ENCODE assay signal across 21 cellular contexts in genomic region chr1:47577310-47578025, GRCh38.
DNase-seq lines count a peak whose midpoint lies in the region; ATAC-seq, FAIRE-seq and TF ChIP-seq lines count a peak whose summit lies in the region.
"Had no signal": no experiment of that assay in that cellular context is flagged by ENCODE, and none has a peak within 500 bp of the region (broad histone marks: within the 10 kb centered on the region; RNA-seq: fewer than 3 reads in every experiment).

No MANE protein-coding gene starts in this region.

- H3K9me3 ChIP-seq in HepG2 (ENCODE audit: low read length) (no peaks in the 10 kb centered on the region), right lobe of liver (no peaks in the 10 kb centered on the region), hepatocyte (ENCODE audit: low read depth) (no peaks in the 10 kb centered on the region), Caco-2 (no peaks in the 10 kb centered on the region)
- H3K9me3 ChIP-seq: A549, SJSA1 had no signal

- CTCF ChIA-PET in HepG2 (lab: Yijun Ruan, JAX; ENCODE audit: low intra/inter-chr PET ratio, low total read pairs), result no interaction called here
- CTCF ChIA-PET in Caco-2 (lab: Charles Lee), result no interaction called here

- H3K36me3 Mint-ChIP-seq in Caco-2 (ENCODE audit: insufficient read depth, unreplicated experiment), result no peaks in the 10 kb centered on the region

- no peaks in the 10 kb centered on the region for H4K20me1 ChIP-seq in HepG2 (ENCODE audit: insufficient read depth, low read length)
- H4K20me1 ChIP-seq in hepatocyte (ENCODE audit: insufficient read depth, poor library complexity, severe bottlenecking), result no peaks in the 10 kb centered on the region

- H3K27ac Mint-ChIP-seq in Caco-2 (ENCODE audit: unreplicated experiment), result no peak overlapping the region
- H3K27ac Mint-ChIP-seq: GM23338 had no signal

- ATAC-seq in HepG2 (no peak), right lobe of liver (no peak), HG03565 (IDR thresholded peaks at IDR 0.05; ENCODE audit: unreplicated experiment) (no peak)
- ATAC-seq: A549 had no signal

- no peak overlapping the region for H3K4me3 ChIP-seq in HepG2 (replicated peaks in 1 of 3; ENCODE audit: insufficient read depth in 1 of 3, low read depth in 2 of 3, low read length in 3 of 3)
- no peak overlapping the region for H3K4me3 ChIP-seq in right lobe of liver
- no peak overlapping the region for H3K4me3 ChIP-seq in hepatocyte
- no peak overlapping the region for H3K4me3 ChIP-seq in Caco-2 (ENCODE audit: low read depth, low read length)
- H3K4me3 ChIP-seq: A549, GM23338, SJSA1 had no signal

- no peak overlapping the region for H3K9ac ChIP-seq in HepG2 (ENCODE audit: insufficient read depth, low read depth, low read length)

- in situ Hi-C loops in HepG2 (cut with HindIII; ENCODE audit: extremely low pct_ligation_motif_present, low pct_unique_long_range_greater_than_20kb), result no loop called here

- 40% methylated on average over 10 of the region's 12 CpGs for WGBS in HepG2 (ENCODE audit: low lambda C conversion rate)
- WGBS in right lobe of liver (ENCODE audit: insufficient coverage, low coverage, low lambda C conversion rate, missing lambda C conversion rate), result 73% methylated on average over 4 of the region's 12 CpGs
- WGBS in hepatocyte (ENCODE audit: low lambda C conversion rate, missing lambda C conversion rate), result 69% methylated on average over 12 of the region's 12 CpGs

- H3K9me3 Mint-ChIP-seq in Caco-2 (ENCODE audit: unreplicated experiment), result no peaks in the 10 kb centered on the region
- H3K9me3 Mint-ChIP-seq: GM23338 had no signal

- H3K9me2 ChIP-seq in hepatocyte (replicated peaks; ENCODE audit: insufficient read depth), result no peaks in the 10 kb centered on the region

- TF ChIP-seq POLR2A in HepG2 (IDR thresholded peaks at IDR 0.05; ENCODE audit: insufficient read depth in 1 of 2, low read depth in 2 of 2, low read length in 2 of 2) (no peak), right lobe of liver (IDR thresholded peaks at IDR 0.05) (no peak)

- intact Hi-C loops in HepG2 (cut with micrococcal nuclease; ENCODE audit: unreplicated experiment), result no loop called here
- intact Hi-C loops in right lobe of liver (cut with DNase I), result no loop called here
- intact Hi-C loops in posterior vena cava (cut with DNase I), result no loop called here
- intact Hi-C loops in Caco-2 (cut with micrococcal nuclease; ENCODE audit: unreplicated experiment), result no loop called here

- DNase-seq in HepG2 (ENCODE audit: low spot score) (no peak), right lobe of liver (no peak), hepatocyte (ENCODE audit: low spot score) (no peak), posterior vena cava (ENCODE audit: low spot score) (peak; percentile 67), urothelium cell line (ENCODE audit: low spot score) (no peak), Caco-2 (no peak), NCI-H446 (lab: John Stamatoyannopoulos, UW) (no peak)
- DNase-seq: DND-41; IMR-90; Karpas-422; MM.1S; NCI-H1092 treated with DMSO at 0.1 percent for 48 hours; NCI-H1694; NK-92 treated with Interleukin-12 subunit alpha and Interleukin-12 subunit beta, amount 100 ng/mL, for 24 hours had no signal

- H3K4me2 ChIP-seq in HepG2 (ENCODE audit: low read depth, low read length) (no peak overlapping the region), hepatocyte (no peak overlapping the region)
- H3K4me2 ChIP-seq: A549, GM23338 had no signal

- TF ChIP-seq EP300 in HepG2 (IDR thresholded peaks at IDR 0.05; ENCODE audit: low read depth in 2 of 2, low read length in 2 of 2) (no peak), HepG2 (CRISPR knock-in tag; IDR thresholded peaks at IDR 0.05; ENCODE audit: borderline replicate concordance) (no peak)

- H3K79me2 ChIP-seq in HepG2 (ENCODE audit: insufficient read depth, low read length), result no peaks in the 10 kb centered on the region
- H3K79me2 ChIP-seq in hepatocyte, result no peaks in the 10 kb centered on the region

- H2AFZ ChIP-seq in HepG2 (ENCODE audit: low read length), result no peak overlapping the region
- H2AFZ ChIP-seq in hepatocyte, result no peak overlapping the region

- TF ChIP-seq CTCF in HepG2 (CRISPR knock-in tag; IDR thresholded peaks at IDR 0.05) (no peak), right lobe of liver (IDR thresholded peaks at IDR 0.05) (no peak), hepatocyte (IDR thresholded peaks at IDR 0.05; ENCODE audit: poor library complexity) (no peak), Caco-2 (IDR thresholded peaks at IDR 0.05; ENCODE audit: insufficient read depth in 1 of 2, low read depth in 1 of 2, low read length in 1 of 2, severe bottlenecking in 1 of 2, unreplicated experiment in 1 of 2) (no peak)

- no TSS peak for BruUV-seq in HepG2 (replicated peaks; lab: Mats Ljungman, UMichigan)
- no TSS peak for BruUV-seq in Caco-2 (replicated peaks; lab: Mats Ljungman, UMichigan)

- H3K4me1 Mint-ChIP-seq in Caco-2 (ENCODE audit: low read depth, unreplicated experiment), result no peaks in the 10 kb centered on the region

- H3K27ac ChIP-seq in HepG2 (ENCODE audit: extremely low read length, insufficient read depth, low read length) (no peak overlapping the region), right lobe of liver (no peak overlapping the region), hepatocyte (peak overlapping the region; percentile 71)
- H3K27ac ChIP-seq: A549 had no signal

- H3K27me3 ChIP-seq in HepG2 (ENCODE audit: control insufficient read depth in 1 of 2, insufficient read depth in 2 of 2, low read length in 2 of 2) (peaks cover 2 to 40% of the 10 kb centered on the region in 2 experiments; a peak in 3 of 5 replicates), right lobe of liver (no peaks in the 10 kb centered on the region), hepatocyte (peaks cover 9% of the 10 kb centered on the region), Caco-2 (replicated peaks; ENCODE audit: control insufficient read depth, insufficient read depth, low read length) (no peaks in the 10 kb centered on the region)
- H3K27me3 ChIP-seq: SJSA1 had no signal

- TF ChIP-seq RAD21 in HepG2 (CRISPR knock-in tag; IDR thresholded peaks at IDR 0.05), result no peak

- FAIRE-seq in HepG2 (lab: Jason Lieb, UNC) (no peak), urothelium cell line (lab: Jason Lieb, UNC) (peak; percentile 55)
- FAIRE-seq: A549, G401.6, GM12891, GM18507 had no signal

- H3K4me1 ChIP-seq in HepG2 (ENCODE audit: insufficient read depth, low read length) (peaks cover 7% of the 10 kb centered on the region; the same call in 1 of the 2 replicates), right lobe of liver (no peaks in the 10 kb centered on the region), hepatocyte (ENCODE audit: insufficient read depth) (peaks cover 20% of the 10 kb centered on the region), Caco-2 (no peaks in the 10 kb centered on the region)
- H3K4me1 ChIP-seq: A549 had no signal

- H3K36me3 ChIP-seq in HepG2 (replicated peaks in 1 of 2; ENCODE audit: control insufficient read depth in 1 of 2, insufficient read depth in 2 of 2, low read length in 2 of 2), result no peaks in the 10 kb centered on the region
- no peaks in the 10 kb centered on the region for H3K36me3 ChIP-seq in right lobe of liver
- no peaks in the 10 kb centered on the region for H3K36me3 ChIP-seq in hepatocyte (replicated peaks; ENCODE audit: insufficient read depth, low read depth)
- no peaks in the 10 kb centered on the region for H3K36me3 ChIP-seq in Caco-2 (ENCODE audit: control insufficient read depth, insufficient read depth, low read length)
- H3K36me3 ChIP-seq: SJSA1 had no signal

- H3K4me3 Mint-ChIP-seq in Caco-2 (ENCODE audit: unreplicated experiment), result no peak overlapping the region
- H3K4me3 Mint-ChIP-seq: GM23338 had no signal

- no peaks in the 10 kb centered on the region for H3K27me3 Mint-ChIP-seq in Caco-2 (ENCODE audit: insufficient read depth, unreplicated experiment)

- POLR2A ChIA-PET in HepG2 (lab: Yijun Ruan, JAX) (no interaction called here), Caco-2 (lab: Charles Lee) (no interaction called here)

TF ChIP-seq in HepG2, 621 proteins besides CTCF, POLR2A, EP300 and RAD21:
- TF ChIP-seq, protein P1, sequence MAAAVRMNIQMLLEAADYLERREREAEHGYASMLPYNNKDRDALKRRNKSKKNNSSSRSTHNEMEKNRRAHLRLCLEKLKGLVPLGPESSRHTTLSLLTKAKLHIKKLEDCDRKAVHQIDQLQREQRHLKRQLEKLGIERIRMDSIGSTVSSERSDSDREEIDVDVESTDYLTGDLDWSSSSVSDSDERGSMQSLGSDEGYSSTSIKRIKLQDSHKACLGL (CRISPR knock-in tag; IDR thresholded peaks at IDR 0.05), result no peak
- TF ChIP-seq CREB1 (IDR thresholded peaks at IDR 0.05) (peak; percentile 73), CREB1 (CRISPR knock-in tag; IDR thresholded peaks at IDR 0.05) (no peak), CBX2 (IDR thresholded peaks at IDR 0.05; ENCODE audit: low read depth, low read length) (no peak), CBX2 (CRISPR knock-in tag; IDR thresholded peaks at IDR 0.05; ENCODE audit: low read depth) (no peak)
